13 cellular contexts compared by ENCODE assay signal in the genomic region with DNA sequence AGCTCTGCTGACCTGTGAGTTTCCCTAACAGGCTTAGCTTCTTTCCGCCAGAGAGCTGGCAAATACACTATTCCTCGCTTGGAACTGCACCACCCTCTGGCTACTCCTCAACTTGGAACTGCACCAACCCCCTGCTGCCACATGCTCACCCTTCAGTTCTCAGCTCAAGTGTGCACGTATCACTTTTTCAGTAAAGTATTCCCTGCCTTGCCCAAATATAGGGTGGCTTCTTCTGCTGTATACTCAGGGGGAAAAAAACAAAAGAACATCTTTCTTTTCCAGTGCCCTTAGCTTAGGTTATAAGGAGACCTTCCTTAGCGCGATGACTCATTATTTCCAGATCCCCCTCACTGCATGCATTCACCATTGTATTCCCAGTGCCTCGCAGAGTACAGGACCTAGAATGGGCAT. TPM values are rescaled to one million over a fixed set of nuclear protein-coding genes. Genes with fewer than 3 reads are reported as not detected.
DNase-seq lines count a peak whose midpoint lies in the region; ATAC-seq and TF ChIP-seq lines count a peak whose summit lies in the region.
"Had no signal": no experiment of that assay in that cellular context is flagged by ENCODE, and none has a peak within 500 bp of the region (broad histone marks: within the 10 kb centered on the region; RNA-seq: fewer than 3 reads in every experiment).

No MANE protein-coding gene starts in this region.

- H3K9me3 ChIP-seq in mammary epithelial cell (replicated peaks; ENCODE audit: insufficient read depth, low read length) = no peaks in the 10 kb centered on the region

- no peak overlapping the region for H3K4me3 ChIP-seq in GM23338
- no peak overlapping the region for H3K4me3 ChIP-seq in mammary epithelial cell (replicated peaks in 1 of 3; ENCODE audit: insufficient read depth in 1 of 3, low read depth in 2 of 3, low read length in 3 of 3)
- H3K4me3 ChIP-seq in foreskin fibroblast (ENCODE audit: low read depth in 1 of 2, low read length in 2 of 2) = no peak overlapping the region

- DNase-seq in HT1080 (ENCODE audit: low read depth) (peak; percentile 13), amniotic epithelial cell (ENCODE audit: low read depth) (peak; percentile 14), left cardiac atrium (peak; percentile 46), sciatic nerve (ENCODE audit: low spot score) (no peak), NCI-H510A (lab: John Stamatoyannopoulos, UW) (no peak), GM23338 (ENCODE audit: low spot score) (no peak), mammary epithelial cell (no peak), foreskin fibroblast (no peak)
- DNase-seq: H7, KBM-7, NCI-H2081 had no signal

- no peak overlapping the region for H3K4me3 Mint-ChIP-seq in GM23338
- H3K4me3 Mint-ChIP-seq: natural killer cell treated with Interleukin-12 subunit alpha and Interleukin-12 subunit beta and Interleukin-15 and Interleukin-18, amount 100 ng/mL, for 72 hours had no signal

- in situ Hi-C loops in mammary epithelial cell (cut with MboI; ENCODE audit: low sequenced_read_pairs in 2 of 2) = loop anchor here in 1 of 2 donors (25.0 kb wide), 1 partner anchor 592 kb away; the partner anchor contains the start of gene ANKRD60

- H4K20me1 ChIP-seq in GM23338 (replicated peaks; ENCODE audit: insufficient read depth) (peaks cover 38% of the 10 kb centered on the region), mammary epithelial cell (ENCODE audit: insufficient read depth, low read length) (no peaks in the 10 kb centered on the region)

- TF ChIP-seq CTCF in GM23338 (conservative IDR thresholded peaks at IDR 0.05; ENCODE audit: low read depth in 2 of 2) (no peak), mammary epithelial cell (conservative IDR thresholded peaks at IDR 0.05 in 1 of 2, IDR thresholded peaks at IDR 0.05 in 1 of 2; ENCODE audit: extremely low read depth in 1 of 2, insufficient read depth in 1 of 2, low read depth in 1 of 2, low read length in 2 of 2) (peak in 1 of 2 donors; percentile 15), foreskin fibroblast (IDR thresholded peaks at IDR 0.05; ENCODE audit: low read depth, low read length) (no peak)

- no peaks in the 10 kb centered on the region for H3K9me3 Mint-ChIP-seq in GM23338

- peak; percentile 93 for ATAC-seq in left cardiac atrium
- ATAC-seq in sciatic nerve = peak; percentile 36
- ATAC-seq in GM23338 = no peak
- ATAC-seq: natural killer cell treated with Interleukin-12 subunit alpha and Interleukin-12 subunit beta and Interleukin-15 and Interleukin-18, amount 100 ng/mL, for 72 hours; Panc1 had no signal

- H3K36me3 ChIP-seq in GM23338 (ENCODE audit: insufficient read depth) = peaks cover 19% of the 10 kb centered on the region
- H3K36me3 ChIP-seq in mammary epithelial cell (ENCODE audit: insufficient read depth, low read length) = no peaks in the 10 kb centered on the region

- H2AFZ ChIP-seq in GM23338 (no peak overlapping the region), mammary epithelial cell (ENCODE audit: low read depth, low read length) (no peak overlapping the region)

- 0 out of 2 replicates have a peak, but pooled peaks cover 4% of the 10 kb centered on the region for H3F3A ChIP-seq in GM23338 (replicated peaks; ENCODE audit: low read depth)

- peaks cover 76% of the 10 kb centered on the region for H3K36me3 Mint-ChIP-seq in GM23338 (ENCODE audit: low read depth)
- H3K36me3 Mint-ChIP-seq: natural killer cell treated with Interleukin-12 subunit alpha and Interleukin-12 subunit beta and Interleukin-15 and Interleukin-18, amount 100 ng/mL, for 72 hours had no signal

- H3K27ac ChIP-seq in GM23338 (ENCODE audit: low read depth) = no peak overlapping the region
- no peak overlapping the region for H3K27ac ChIP-seq in mammary epithelial cell (ENCODE audit: insufficient read depth, low read depth, low read length)

- H3K27ac Mint-ChIP-seq in GM23338 = no peak overlapping the region
- H3K27ac Mint-ChIP-seq: natural killer cell treated with Interleukin-12 subunit alpha and Interleukin-12 subunit beta and Interleukin-15 and Interleukin-18, amount 100 ng/mL, for 72 hours had no signal

- H3K27me3 ChIP-seq in GM23338 (ENCODE audit: insufficient read depth) (no peaks in the 10 kb centered on the region), mammary epithelial cell (ENCODE audit: insufficient read depth, low read length) (peaks cover 3% of the 10 kb centered on the region)

- H3K4me1 Mint-ChIP-seq in GM23338 = peaks cover 10% of the 10 kb centered on the region; the same call in 2 of the 3 replicates

- peaks cover 3% of the 10 kb centered on the region for H3K27me3 Mint-ChIP-seq in GM23338 (ENCODE audit: insufficient read depth, low read depth, poor library complexity)

- H3K4me1 ChIP-seq in GM23338 (ENCODE audit: insufficient read depth) = peaks cover 3% of the 10 kb centered on the region; the same call in 1 of the 2 replicates
- H3K4me1 ChIP-seq in mammary epithelial cell (ENCODE audit: insufficient read depth, low read length) = no peaks in the 10 kb centered on the region

- intact Hi-C loops in left cardiac atrium (cut with DNase I) = no loop called here
- intact Hi-C loops in sciatic nerve (cut with DNase I) = no loop called here
- intact Hi-C loops in mammary epithelial cell (cut with micrococcal nuclease) = no loop called here

- 0 out of 2 replicates have a peak, but pooled peaks cover 9% of the 10 kb centered on the region for H3K9me2 ChIP-seq in GM23338 (ENCODE audit: insufficient read depth)

- WGBS in mammary epithelial cell (ENCODE audit: low coverage, missing lambda C conversion rate) = 19% methylated on average over 6 of the region's 6 CpGs

- no peak overlapping the region for H3K4me2 ChIP-seq in GM23338
- no peak overlapping the region for H3K4me2 ChIP-seq in mammary epithelial cell (ENCODE audit: insufficient read depth, low read depth, low read length)

- CTCF ChIA-PET in mammary epithelial cell (lab: Charles Lee; ENCODE audit: low non-redundant PET) = no interaction called here

- H3K79me2 ChIP-seq in GM23338 (replicated peaks; ENCODE audit: insufficient read depth) (peaks cover 88% of the 10 kb centered on the region), mammary epithelial cell (ENCODE audit: insufficient read depth, low read length) (peaks cover 4% of the 10 kb centered on the region)

- BruUV-seq in mammary epithelial cell (replicated peaks; lab: Mats Ljungman, UMichigan) = no TSS peak

- dilution Hi-C loops in mammary epithelial cell (cut with HindIII; ENCODE audit: low sequenced_read_pairs) = no loop called here

- H3K9ac ChIP-seq in mammary epithelial cell (ENCODE audit: insufficient read depth, low read length) = no peak overlapping the region

TF ChIP-seq in GM23338, 12 proteins besides CTCF, POLR2A, EP300 and RAD21 (continues in another document):
- no peak for TF ChIP-seq EZH2phosphoT487 (IDR thresholded peaks at IDR 0.05; ENCODE audit: unreplicated experiment)
- no peak for TF ChIP-seq EZH2 (IDR thresholded peaks at IDR 0.05; ENCODE audit: low read depth, unreplicated experiment)
- TF ChIP-seq, protein P1, sequence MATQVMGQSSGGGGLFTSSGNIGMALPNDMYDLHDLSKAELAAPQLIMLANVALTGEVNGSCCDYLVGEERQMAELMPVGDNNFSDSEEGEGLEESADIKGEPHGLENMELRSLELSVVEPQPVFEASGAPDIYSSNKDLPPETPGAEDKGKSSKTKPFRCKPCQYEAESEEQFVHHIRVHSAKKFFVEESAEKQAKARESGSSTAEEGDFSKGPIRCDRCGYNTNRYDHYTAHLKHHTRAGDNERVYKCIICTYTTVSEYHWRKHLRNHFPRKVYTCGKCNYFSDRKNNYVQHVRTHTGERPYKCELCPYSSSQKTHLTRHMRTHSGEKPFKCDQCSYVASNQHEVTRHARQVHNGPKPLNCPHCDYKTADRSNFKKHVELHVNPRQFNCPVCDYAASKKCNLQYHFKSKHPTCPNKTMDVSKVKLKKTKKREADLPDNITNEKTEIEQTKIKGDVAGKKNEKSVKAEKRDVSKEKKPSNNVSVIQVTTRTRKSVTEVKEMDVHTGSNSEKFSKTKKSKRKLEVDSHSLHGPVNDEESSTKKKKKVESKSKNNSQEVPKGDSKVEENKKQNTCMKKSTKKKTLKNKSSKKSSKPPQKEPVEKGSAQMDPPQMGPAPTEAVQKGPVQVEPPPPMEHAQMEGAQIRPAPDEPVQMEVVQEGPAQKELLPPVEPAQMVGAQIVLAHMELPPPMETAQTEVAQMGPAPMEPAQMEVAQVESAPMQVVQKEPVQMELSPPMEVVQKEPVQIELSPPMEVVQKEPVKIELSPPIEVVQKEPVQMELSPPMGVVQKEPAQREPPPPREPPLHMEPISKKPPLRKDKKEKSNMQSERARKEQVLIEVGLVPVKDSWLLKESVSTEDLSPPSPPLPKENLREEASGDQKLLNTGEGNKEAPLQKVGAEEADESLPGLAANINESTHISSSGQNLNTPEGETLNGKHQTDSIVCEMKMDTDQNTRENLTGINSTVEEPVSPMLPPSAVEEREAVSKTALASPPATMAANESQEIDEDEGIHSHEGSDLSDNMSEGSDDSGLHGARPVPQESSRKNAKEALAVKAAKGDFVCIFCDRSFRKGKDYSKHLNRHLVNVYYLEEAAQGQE (IDR thresholded peaks at IDR 0.05; ENCODE audit: unreplicated experiment) = no peak
- TF ChIP-seq STAT1 (IDR thresholded peaks at IDR 0.05; ENCODE audit: unreplicated experiment) = no peak

RNA-seq across cellular contexts. Expression of gene GNAS-AS1, which starts 21.2 kb away (rescaled TPM):
- total RNA-seq in HT1080 (2014; rRNA removed; shearing (Covaris generic)) = 5.0 and 6.0 TPM in 2 replicates
- 2.7 and 4.4 TPM in 2 replicates for polyA plus RNA-seq in HT1080 (2015; cell fraction: cytosol; rRNA removed)
- polyA plus RNA-seq in HT1080 (2015; cell fraction: nucleus; rRNA removed) = 1.8 and 2.2 TPM in 2 replicates
- total RNA-seq in left cardiac atrium = under 1 TPM; 0.37 to 0.80 TPM
- total RNA-seq in sciatic nerve = 1.5 TPM
- 12.1 and 15.0 TPM in 2 replicates for total RNA-seq in GM23338 (2014; rRNA removed; shearing (Covaris generic))
- 11.3 and 12.3 TPM in 2 replicates for polyA plus RNA-seq in GM23338 (2016; fragmentation: Nextera tagmentation; extraction: Ambion mirVana)
- total RNA-seq in mammary epithelial cell = under 1 TPM; 0.33 to 0.73 TPM
- 0.27 TPM for polyA plus RNA-seq in mammary epithelial cell
- not detected for polyA minus RNA-seq in mammary epithelial cell

RNA-seq across cellular contexts. Expression of gene GNAS, which starts 23.0 kb away (rescaled TPM):
- total RNA-seq in HT1080 (2014; rRNA removed; shearing (Covaris generic)) = 363 and 418 TPM in 2 replicates
- polyA plus RNA-seq in HT1080 (2015; cell fraction: cytosol; rRNA removed) = 779 and 879 TPM in 2 replicates
- polyA plus RNA-seq in HT1080 (2015; cell fraction: nucleus; rRNA removed) = 305 and 311 TPM in 2 replicates
- total RNA-seq in left cardiac atrium (1,000 to 10,000 TPM; 1,020 to 1,609 TPM), sciatic nerve (617 TPM), mammary epithelial cell (100 to 1,000 TPM; 289 to 682 TPM)
- 1,032 and 1,042 TPM in 2 replicates for total RNA-seq in GM23338 (2014; rRNA removed; shearing (Covaris generic))
- polyA plus RNA-seq in GM23338 (2016; fragmentation: Nextera tagmentation; extraction: Ambion mirVana) (917 and 940 TPM in 2 replicates), mammary epithelial cell (1,072 TPM)
- polyA minus RNA-seq in mammary epithelial cell = 1,722 TPM

Comparison
In these comparisons a context has a peak if more than half of its experiments do, and no peak if none do; other contexts are left out.
1. DNase-seq: peak in HT1080 (single experiment), amniotic epithelial cell (single experiment) and left cardiac atrium (single experiment); none in sciatic nerve (single experiment), NCI-H510A (single experiment), GM23338 (single experiment), mammary epithelial cell (single experiment) and foreskin fibroblast (0 of 2).